9 cellular contexts compared by ENCODE assay signal in the genomic region with DNA sequence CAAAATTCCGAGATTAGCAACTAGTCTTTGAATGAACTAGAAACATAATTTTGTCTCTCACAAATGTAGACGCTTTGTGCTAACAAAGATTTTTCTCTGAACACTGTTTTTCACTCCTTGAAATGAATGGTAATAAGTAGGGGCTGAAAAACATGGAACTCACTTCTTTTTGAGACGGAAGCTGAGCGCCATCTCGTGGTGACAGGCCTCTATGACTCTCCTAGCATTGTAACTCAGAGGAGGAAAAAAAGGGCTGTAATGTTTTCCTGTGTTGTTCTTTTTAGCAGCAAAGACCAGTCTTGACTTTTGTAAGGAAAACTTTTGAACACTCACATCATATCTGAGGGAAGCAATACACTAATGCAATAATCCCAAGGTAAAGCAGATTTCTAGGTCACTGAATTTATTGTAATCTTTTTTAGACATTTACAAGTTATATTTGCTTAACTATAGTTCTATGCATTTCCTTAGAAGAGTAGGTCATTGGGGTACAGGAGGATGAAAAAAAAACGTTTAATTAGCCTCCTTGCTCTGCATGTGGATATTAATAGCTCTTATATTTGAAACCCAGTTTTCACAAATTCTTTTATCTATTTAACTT.
A peak's percentile ranks its signal among the peaks of the same experiment; 100 is the strongest.
DNase-seq lines count a peak whose midpoint lies in the region; ATAC-seq and TF ChIP-seq lines count a peak whose summit lies in the region.
"Had no signal": no experiment of that assay in that cellular context is flagged by ENCODE, and none has a peak within 500 bp of the region (broad histone marks: within the 10 kb centered on the region; RNA-seq: fewer than 3 reads in every experiment).

No MANE protein-coding gene starts in this region.

- TF ChIP-seq CTCF in HFFc6 (IDR thresholded peaks at IDR 0.05): peak; percentile 78

- H3K9me3 Mint-ChIP-seq in HFFc6: no peaks in the 10 kb centered on the region
- H3K9me3 Mint-ChIP-seq: stimulated activated naive CD8-positive, alpha-beta T cell treated with anti-CD3 and anti-CD28 coated beads, Interleukin-15, Interleukin-2, amounts not matched to agents 100 ng/mL and 50 ng/mL, for 24 hours had no signal

- H3K27ac ChIP-seq in substantia nigra (ENCODE audit: low read depth, low read length, poor library complexity, severe bottlenecking): peak overlapping the region; percentile 80

- H3K36me3 Mint-ChIP-seq in HFFc6 (ENCODE audit: low read depth): no peaks in the 10 kb centered on the region

- no peak for ATAC-seq in GM19452 (IDR thresholded peaks at IDR 0.05; ENCODE audit: unreplicated experiment)
- ATAC-seq in GM19455 (IDR thresholded peaks at IDR 0.05; ENCODE audit: unreplicated experiment): no peak

- H3K4me3 Mint-ChIP-seq in HFFc6: no peak overlapping the region
- H3K4me3 Mint-ChIP-seq: stimulated activated naive CD8-positive, alpha-beta T cell treated with anti-CD3 and anti-CD28 coated beads, Interleukin-15, Interleukin-2, amounts not matched to agents 100 ng/mL and 50 ng/mL, for 24 hours had no signal

- H3K27me3 Mint-ChIP-seq in HFFc6 (ENCODE audit: insufficient read depth): no peaks in the 10 kb centered on the region
- H3K27me3 Mint-ChIP-seq: stimulated activated naive CD8-positive, alpha-beta T cell treated with anti-CD3 and anti-CD28 coated beads, Interleukin-15, Interleukin-2, amounts not matched to agents 100 ng/mL and 50 ng/mL, for 24 hours had no signal

- no peaks in the 10 kb centered on the region for H3K4me1 Mint-ChIP-seq in HFFc6 (ENCODE audit: low read depth)

- peak; percentile 68 for DNase-seq in ELF-1 (ENCODE audit: low read depth, low spot score)
- DNase-seq in HFFc6: peak; percentile 13
- DNase-seq in NCI-H345 treated with DMSO at 0.1 percent for 48 hours (lab: John Stamatoyannopoulos, UW; ENCODE audit: unreplicated experiment): peak; percentile 79
- peak in 53 of 56 donors; percentile 1 to 91 (median 52) for DNase-seq in amygdala (lab: John Stamatoyannopoulos, UW)
- DNase-seq in iPS-NIHi11 (ENCODE audit: low spot score): peak; percentile 46
- DNase-seq in substantia nigra (lab: John Stamatoyannopoulos, UW): peak in 45 of 49 donors; percentile 2 to 80 (median 54)

- no peak overlapping the region for H3K27ac Mint-ChIP-seq in HFFc6
- H3K27ac Mint-ChIP-seq: stimulated activated naive CD8-positive, alpha-beta T cell treated with anti-CD3 and anti-CD28 coated beads, Interleukin-15, Interleukin-2, amounts not matched to agents 100 ng/mL and 50 ng/mL, for 24 hours had no signal

Comparison
In these comparisons a context has a peak if more than half of its experiments do, and no peak if none do; other contexts are left out.
1. DNase-seq: peak in every context shown above with its lines; median percentile 79 in NCI-H345 treated with DMSO at 0.1 percent for 48 hours; 68 in ELF-1; 54 in substantia nigra; 52 in amygdala; 46 in iPS-NIHi11; 13 in HFFc6.